ENCODE assay signal across 8 cellular contexts in genomic region chr21:41425954-41426655, GRCh38. TPM values are rescaled to one million over a fixed set of nuclear protein-coding genes. Genes with fewer than 3 reads are reported as not detected.
A peak's percentile ranks its signal among the peaks of the same experiment; 100 is the strongest.
DNase-seq lines count a peak whose midpoint lies in the region; ATAC-seq and TF ChIP-seq lines count a peak whose summit lies in the region.

MX1 (plus strand) TSS chr21:41426239; CDS start chr21:41432071, 5,832 bp downstream.

- 10% methylated on average over 6 of the region's 62 CpGs; no CpG with 5 or more reads in 1 of the 2 donors for WGBS in gastroesophageal sphincter (ENCODE audit: low coverage in 1 of 2), 2 donors

- H3K36me3 ChIP-seq in gastroesophageal sphincter (peaks cover 0 to 35% of the 10 kb centered on the region in 2 donors), subcutaneous abdominal adipose tissue (ENCODE audit: control insufficient read depth in 5 of 5, insufficient read depth in 5 of 5, low read length in 5 of 5) (peaks cover 0 to 23% (median 10%) of the 10 kb centered on the region in 5 donors)

- TF ChIP-seq EP300 in gastroesophageal sphincter (IDR thresholded peaks at IDR 0.05), result no peak

- DNase-seq in GM13976 (ENCODE audit: low spot score), result peak; percentile 92
- DNase-seq in NOMO-1 (lab: John Stamatoyannopoulos, UW; ENCODE audit: unreplicated experiment in 2 of 2), result peak; percentile 47 to 53
- DNase-seq in activated T-helper 9 cell treated with anti-CD3 and anti-CD28 coated beads, Interleukin-2, amount 50 U/mL, for 16 hours (ENCODE audit: low read depth), result peak; percentile 78
- peak in 35 of 56 donors; percentile 11 to 71 (median 28) for DNase-seq in nucleus accumbens (lab: John Stamatoyannopoulos, UW)
- DNase-seq in NCI-H446 (lab: John Stamatoyannopoulos, UW), result no peak

- in situ Hi-C loops in GM13976 (cut with MboI; ENCODE audit: low sequenced_read_pairs, unreplicated experiment), result no loop called here

- peak; percentile 80 for ATAC-seq in HG02623 (IDR thresholded peaks at IDR 0.05; ENCODE audit: unreplicated experiment)
- peak; percentile 89 for ATAC-seq in gastroesophageal sphincter

- TF ChIP-seq POLR2A in gastroesophageal sphincter (IDR thresholded peaks at IDR 0.05), result peak; percentile 68 to 72

- H3K9me3 ChIP-seq in gastroesophageal sphincter (no peaks in the 10 kb centered on the region), subcutaneous abdominal adipose tissue (ENCODE audit: control insufficient read depth in 5 of 5, low read length in 5 of 5) (no peaks in the 10 kb centered on the region)

- TF ChIP-seq CTCF in GM13976 (IDR thresholded peaks at IDR 0.05; ENCODE audit: borderline replicate concordance, control extremely low read depth, extremely low read depth, insufficient read depth, missing control alignments), result no peak
- peak in 1 of 4 experiments; percentile 8 for TF ChIP-seq CTCF in gastroesophageal sphincter (IDR thresholded peaks at IDR 0.05)

- H3K4me3 ChIP-seq in gastroesophageal sphincter (peak within 1 kb of the TSS; percentile 43 to 79), subcutaneous abdominal adipose tissue (ENCODE audit: low read depth in 1 of 5, low read length in 5 of 5) (peak within 1 kb of the TSS; percentile 74 to 87 (median 81))

- H3K27ac ChIP-seq in gastroesophageal sphincter, result peak within 1 kb of the TSS in 3 of 4 donors; percentile 49 to 80 (median 78)
- peak within 1 kb of the TSS; percentile 1 for H3K27ac ChIP-seq in subcutaneous abdominal adipose tissue (ENCODE audit: low read depth, low read length)

- peak within 1 kb of the TSS; percentile 21 to 81 (median 79) for H3K9ac ChIP-seq in subcutaneous abdominal adipose tissue (ENCODE audit: low read length in 5 of 5)

- H3K4me1 ChIP-seq in gastroesophageal sphincter (peaks cover 0 to 51% (median 0%) of the 10 kb centered on the region in 3 donors), subcutaneous abdominal adipose tissue (ENCODE audit: control insufficient read depth in 5 of 5, insufficient read depth in 5 of 5, low read length in 5 of 5) (peaks cover 3 to 18% (median 17%) of the 10 kb centered on the region in 5 donors)

- H3K27me3 ChIP-seq in gastroesophageal sphincter, result no peaks in the 10 kb centered on the region
- peaks cover 0 to 2% (median 0%) of the 10 kb centered on the region in 5 donors for H3K27me3 ChIP-seq in subcutaneous abdominal adipose tissue (ENCODE audit: control insufficient read depth in 5 of 5, insufficient read depth in 4 of 5, low read length in 5 of 5)

RNA-seq across cellular contexts. Expression of gene MX1, which starts in this region (rescaled TPM):
- 10 to 100 TPM; 20.2 to 40.3 (median 31.5) TPM for total RNA-seq in gastroesophageal sphincter

Comparison
In these comparisons a context has a peak if more than half of its experiments do, and no peak if none do; other contexts are left out.
1. DNase-seq: peak in GM13976 (single experiment), NOMO-1 (2 of 2), activated T-helper 9 cell treated with anti-CD3 and anti-CD28 coated beads, Interleukin-2, amount 50 U/mL, for 16 hours (single experiment) and nucleus accumbens (35 of 56); none in NCI-H446 (0 of 2).